ENCODE assay signal across 8 cellular contexts in genomic region chr7:5704534-5704922, GRCh38.
DNase-seq lines count a peak whose midpoint lies in the region; ATAC-seq and TF ChIP-seq lines count a peak whose summit lies in the region.

No MANE protein-coding gene starts in this region.

- intact Hi-C loops in CD14-positive monocyte (cut with micrococcal nuclease) = loop anchor here (2.0 to 5.0 kb wide), 2 partner anchors 37 to 210 kb away; no protein-coding TSS in a partner anchor

- no peak overlapping the region for H3K4me3 Mint-ChIP-seq in CD14-positive monocyte

- H3K9me3 Mint-ChIP-seq in CD14-positive monocyte = peaks cover 0 to 2% (median 0%) of the 10 kb centered on the region in 7 donors

- peaks cover 38% of the 10 kb centered on the region for H3K4me1 Mint-ChIP-seq in CD14-positive monocyte

- ATAC-seq in HG02970 (IDR thresholded peaks at IDR 0.05; ENCODE audit: low FRiP score, unreplicated experiment) = no peak

- H3K36me3 Mint-ChIP-seq in CD14-positive monocyte = peaks cover 60 to 78% of the 10 kb centered on the region in 2 donors

- H3K27me3 Mint-ChIP-seq in CD14-positive monocyte (ENCODE audit: low read depth in 3 of 3) = no peaks in the 10 kb centered on the region

- TF ChIP-seq CTCF in CD14-positive monocyte (IDR thresholded peaks at IDR 0.05) (peak; percentile 92), HL-60 (IDR thresholded peaks at IDR 0.05; ENCODE audit: insufficient read depth, low read length) (peak; percentile 89), epithelial cell of esophagus (IDR thresholded peaks at IDR 0.05; ENCODE audit: insufficient read depth, low read depth, low read length, missing control alignments) (peak; percentile 97)

- H3K4me3 ChIP-seq in HL-60 (replicated peaks; ENCODE audit: insufficient read depth, low read length) = no peak overlapping the region
- H3K4me3 ChIP-seq in epithelial cell of esophagus (ENCODE audit: low read length) = no peak overlapping the region

- peak overlapping the region in 3 of 7 donors; percentile 51 to 81 (median 55) for H3K27ac Mint-ChIP-seq in CD14-positive monocyte

- H3K27me3 ChIP-seq in HL-60 (ENCODE audit: insufficient read depth, poor library complexity, severe bottlenecking) = no peaks in the 10 kb centered on the region

- H3K27ac ChIP-seq in HL-60 (replicated peaks) = no peak overlapping the region

- DNase-seq in CD14-positive monocyte (ENCODE audit: low spot score) = peak; percentile 66
- DNase-seq in HL-60 (ENCODE audit: low read depth in 1 of 2, low spot score in 1 of 2) = peak; percentile 48 to 73
- DNase-seq in NOMO-1 treated with DMSO at 0.1 percent for 48 hours (lab: John Stamatoyannopoulos, UW; ENCODE audit: unreplicated experiment) = peak; percentile 64
- peak; percentile 29 for DNase-seq in activated CD8-positive, alpha-beta memory T cell treated with anti-CD3 and anti-CD28 coated beads, Interleukin-2, amount 50 U/mL, for 24 hours (ENCODE audit: extremely low read depth)
- DNase-seq in epithelial cell of esophagus (ENCODE audit: low read depth) = peak; percentile 85
- peak; percentile 92 for DNase-seq in midbrain (lab: John Stamatoyannopoulos, UW)
- DNase-seq in stimulated activated CD8-positive, alpha-beta memory T cell treated with anti-CD3 and anti-CD28 coated beads, Interleukin-4, amount 100 ng/mL, for 24 hours (ENCODE audit: low read depth) = peak; percentile 49

Comparison
In these comparisons a context has a peak if more than half of its experiments do, and no peak if none do; other contexts are left out.
1. DNase-seq: peak in every context shown above with its lines; median percentile 92 in midbrain; 85 in epithelial cell of esophagus; 66 in CD14-positive monocyte; 64 in NOMO-1 treated with DMSO at 0.1 percent for 48 hours; 60 in HL-60; 49 in stimulated activated CD8-positive, alpha-beta memory T cell treated with anti-CD3 and anti-CD28 coated beads, Interleukin-4, amount 100 ng/mL, for 24 hours; 29 in activated CD8-positive, alpha-beta memory T cell treated with anti-CD3 and anti-CD28 coated beads, Interleukin-2, amount 50 U/mL, for 24 hours.